Comparison of ENCODE assay signal across 11 cellular contexts in genomic region chrX:152587523-152587922, GRCh38. TPM values are rescaled to one million over a fixed set of nuclear protein-coding genes. Genes with fewer than 3 reads are reported as not detected.
"Had no signal": no experiment of that assay in that cellular context is flagged by ENCODE, and none has a peak within 500 bp of the region (broad histone marks: within the 10 kb centered on the region; RNA-seq: fewer than 3 reads in every experiment).

No MANE protein-coding gene starts in this region.

RNA-seq across cellular contexts. Expression of gene GABRQ, which starts 50.2 kb away (rescaled TPM):
- total RNA-seq: activated naive CD8-positive, alpha-beta T cell treated with anti-CD3 and anti-CD28 coated beads for 36 hours; activated naive CD8-positive, alpha-beta T cell treated with anti-CD3 and anti-CD28 coated beads, Interleukin-2, amount 10 ng/mL, durations not matched to agents 7 days and 5 days; activated T-cell treated with anti-CD3 and anti-CD28 coated beads, Interleukin-2, amount 50 U/mL, for 4 hours; activated T-helper 1 cell treated with anti-CD3 and anti-CD28 coated beads, Interleukin-12 subunit alpha, Interleukin-12 subunit beta, Interleukin-2, Interleukin-4 antibody, amounts not matched to agents 30 ng/mL and 10 ng/mL and 1 ng/mL, durations not matched to agents 14 hours and 24 hours and 36 hours; ascending aorta; body of pancreas; breast epithelium; cardiac septum; chondrocyte had no signal
- polyA plus RNA-seq: aorta, cardiac muscle cell had no signal
